3 cellular contexts compared by ENCODE assay signal in the genomic region with DNA sequence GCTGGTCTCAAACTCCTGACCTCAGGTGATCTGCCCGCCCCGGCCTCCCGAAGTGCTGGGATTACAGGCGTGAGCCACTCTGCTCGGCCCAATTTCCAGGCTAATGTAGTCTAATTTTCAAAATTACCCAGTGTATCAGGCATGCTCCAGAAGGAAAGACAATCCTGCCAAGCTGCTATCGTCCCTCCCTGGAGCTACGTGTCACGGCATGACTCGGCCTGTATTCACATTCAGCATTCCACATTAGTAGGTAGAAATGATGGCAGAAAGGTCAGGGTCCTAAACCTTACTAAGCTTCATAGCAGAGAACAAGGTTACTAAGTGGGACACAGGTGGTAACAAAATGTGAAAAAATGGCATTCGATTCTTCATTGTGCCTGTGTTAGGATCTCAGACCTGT. TPM values are rescaled to one million over a fixed set of nuclear protein-coding genes. Genes with fewer than 3 reads are reported as not detected.
"Had no signal": no experiment of that assay in that cellular context is flagged by ENCODE, and none has a peak within 500 bp of the region (broad histone marks: within the 10 kb centered on the region; RNA-seq: fewer than 3 reads in every experiment).

No MANE protein-coding gene starts in this region.

RNA-seq across cellular contexts. Expression of a gene that starts 36.9 kb away (rescaled TPM):
- total RNA-seq: Right ventricle myocardium inferior, RPMI7951, SK-MEL-5 had no signal
